ENCODE assay signal across 8 cellular contexts in the genomic region with DNA sequence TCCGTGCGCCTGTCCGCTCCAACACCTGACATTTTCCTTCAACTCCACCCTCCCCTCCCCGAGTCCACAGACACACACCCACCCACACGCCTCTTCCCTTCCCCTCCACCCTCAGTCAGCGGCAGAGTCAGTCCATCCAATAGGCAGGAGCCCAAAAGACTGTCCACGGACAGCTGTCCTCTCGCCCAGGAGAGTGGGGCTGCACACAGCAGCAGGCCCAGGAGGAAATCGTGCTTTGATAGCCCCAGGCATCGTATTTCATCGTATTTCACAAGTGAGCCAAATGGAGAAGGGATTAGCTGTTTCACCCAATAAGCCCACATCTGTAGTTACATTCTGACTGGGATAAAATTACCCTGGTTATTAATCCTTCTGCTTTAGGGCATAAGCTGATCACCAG.
A peak's percentile ranks its signal among the peaks of the same experiment; 100 is the strongest.
DNase-seq lines count a peak whose midpoint lies in the region; ATAC-seq and TF ChIP-seq lines count a peak whose summit lies in the region.

No MANE protein-coding gene starts in this region.

- DNase-seq in SK-N-SH (no peak), T-helper 17 cell (no peak), left ventricle myocardium superior (peak; percentile 56), suprapubic skin (ENCODE audit: low spot score in 2 of 2) (no peak), erythroblast (lab: John Stamatoyannopoulos, UW) (no peak)
- no peak for DNase-seq in stimulated activated CD4-positive, alpha-beta T cell treated with anti-CD3 and anti-CD28 coated beads, Interleukin-4, amount 100 ng/mL, for 24 hours

- POLR2A ChIA-PET in SK-N-SH (lab: Yijun Ruan, JAX): interaction anchor here (1.5 kb wide), 1 partner anchor 21 kb away, joined by 8 read pairs; no protein-coding TSS in a partner anchor

- no peak for ATAC-seq in SK-N-SH treated with all-trans-retinoic acid at 6 μM for 48 hours
- ATAC-seq in T-helper 17 cell: no peak
- ATAC-seq in left ventricle myocardium superior: peak; percentile 25
- ATAC-seq in GM21381 (IDR thresholded peaks at IDR 0.05; ENCODE audit: unreplicated experiment): no peak

- no peaks in the 10 kb centered on the region for H3K9me2 ChIP-seq in SK-N-SH

- TF ChIP-seq POLR2A in suprapubic skin (IDR thresholded peaks at IDR 0.05): no peak
- no peak for TF ChIP-seq POLR2A in erythroblast (IDR thresholded peaks at IDR 0.05; ENCODE audit: low read length)

- CTCF ChIA-PET in SK-N-SH (lab: Yijun Ruan, JAX): interaction anchor here (3.2 kb wide), 1 partner anchor 21 kb away, joined by 15 read pairs; no protein-coding TSS in a partner anchor

- WGBS in SK-N-SH (ENCODE audit: low lambda C conversion rate): 89% methylated on average over 11 of the region's 11 CpGs
- 46% methylated on average over 11 of the region's 11 CpGs for WGBS in suprapubic skin

- H3K36me3 Mint-ChIP-seq in T-helper 17 cell (ENCODE audit: low read depth): no peaks in the 10 kb centered on the region

- TF ChIP-seq CTCF in SK-N-SH (IDR thresholded peaks at IDR 0.05) (no peak), suprapubic skin (IDR thresholded peaks at IDR 0.05) (no peak)

- TF ChIP-seq EP300 in SK-N-SH (IDR thresholded peaks at IDR 0.05; ENCODE audit: borderline replicate concordance in 1 of 2, low read depth in 1 of 2, low read length in 1 of 2) (no peak), suprapubic skin (IDR thresholded peaks at IDR 0.05) (no peak)

- TF ChIP-seq RAD21 in SK-N-SH (IDR thresholded peaks at IDR 0.05; ENCODE audit: low read length): no peak

- intact Hi-C loops in left ventricle myocardium superior (cut with micrococcal nuclease): no loop called here

- peak overlapping the region; percentile 87 for H3K4me3 Mint-ChIP-seq in T-helper 17 cell

- H3K27ac ChIP-seq in SK-N-SH (ENCODE audit: low read depth in 2 of 2, low read length in 1 of 2) (peak overlapping the region; percentile 21 to 71; a peak in 2 of 4 replicates), suprapubic skin (peak overlapping the region; percentile 95)

- peak overlapping the region; percentile 90 for H3K4me2 ChIP-seq in SK-N-SH

- H3K27me3 ChIP-seq in SK-N-SH (ENCODE audit: insufficient read depth) (no peaks in the 10 kb centered on the region), suprapubic skin (no peaks in the 10 kb centered on the region)

- H3F3A ChIP-seq in SK-N-SH (replicated peaks; ENCODE audit: insufficient read depth): no peaks in the 10 kb centered on the region

- no peak overlapping the region for H2AFZ ChIP-seq in SK-N-SH (ENCODE audit: low read depth)

- peaks cover 3% of the 10 kb centered on the region for H3K4me1 Mint-ChIP-seq in T-helper 17 cell

- no peaks in the 10 kb centered on the region for H3K79me2 ChIP-seq in SK-N-SH (ENCODE audit: insufficient read depth)

- peaks cover 6% of the 10 kb centered on the region for H3K27me3 Mint-ChIP-seq in T-helper 17 cell

- no peak overlapping the region for H3K27ac Mint-ChIP-seq in T-helper 17 cell

- peaks cover 4 to 13% of the 10 kb centered on the region in 2 experiments; a peak in 2 of 4 replicates for H3K4me1 ChIP-seq in SK-N-SH (ENCODE audit: control insufficient read depth in 1 of 2, insufficient read depth in 2 of 2, low read depth in 1 of 2, low read length in 1 of 2)
- peaks cover 22% of the 10 kb centered on the region for H3K4me1 ChIP-seq in suprapubic skin

- H3K9ac ChIP-seq in SK-N-SH: 0 out of 2 replicates have a peak overlapping the region, but pooled peaks have one; percentile 81

- H3K4me3 ChIP-seq in SK-N-SH (ENCODE audit: low read depth in 2 of 2, low read length in 1 of 2): peak overlapping the region in 1 of 2 experiments; percentile 72; a peak in 1 of 4 replicates
- peak overlapping the region; percentile 64 for H3K4me3 ChIP-seq in suprapubic skin

- H4K20me1 ChIP-seq in SK-N-SH (ENCODE audit: insufficient read depth): no peaks in the 10 kb centered on the region

- H3K36me3 ChIP-seq in SK-N-SH (replicated peaks in 1 of 2; ENCODE audit: control insufficient read depth in 1 of 2, insufficient read depth in 2 of 2, low read length in 1 of 2) (no peaks in the 10 kb centered on the region), suprapubic skin (no peaks in the 10 kb centered on the region)

- no peaks in the 10 kb centered on the region for H3K9me3 ChIP-seq in SK-N-SH
- no peaks in the 10 kb centered on the region for H3K9me3 ChIP-seq in T-helper 17 cell (ENCODE audit: control insufficient read depth, low read length, poor library complexity, severe bottlenecking)
- H3K9me3 ChIP-seq in suprapubic skin: no peaks in the 10 kb centered on the region

TF ChIP-seq in SK-N-SH, 30 proteins besides CTCF, POLR2A, EP300 and RAD21:
- TF ChIP-seq, protein P1, sequence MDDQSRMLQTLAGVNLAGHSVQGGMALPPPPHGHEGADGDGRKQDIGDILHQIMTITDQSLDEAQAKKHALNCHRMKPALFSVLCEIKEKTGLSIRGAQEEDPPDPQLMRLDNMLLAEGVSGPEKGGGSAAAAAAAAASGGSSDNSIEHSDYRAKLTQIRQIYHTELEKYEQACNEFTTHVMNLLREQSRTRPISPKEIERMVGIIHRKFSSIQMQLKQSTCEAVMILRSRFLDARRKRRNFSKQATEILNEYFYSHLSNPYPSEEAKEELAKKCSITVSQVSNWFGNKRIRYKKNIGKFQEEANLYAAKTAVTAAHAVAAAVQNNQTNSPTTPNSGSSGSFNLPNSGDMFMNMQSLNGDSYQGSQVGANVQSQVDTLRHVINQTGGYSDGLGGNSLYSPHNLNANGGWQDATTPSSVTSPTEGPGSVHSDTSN (IDR thresholded peaks at IDR 0.05): no peak

TF ChIP-seq in SK-N-SH treated with all-trans-retinoic acid at 6 μM for 48 hours, 23 proteins besides CTCF, POLR2A, EP300 and RAD21:
- TF ChIP-seq ZC3H10 (CRISPR knock-in tag; IDR thresholded peaks at IDR 0.05) (no peak), ZNF565 (CRISPR knock-in tag; conservative IDR thresholded peaks at IDR 0.05; ENCODE audit: low read depth) (no peak), SNAI2 (CRISPR knock-in tag; IDR thresholded peaks at IDR 0.05) (no peak), ZFP30 (CRISPR knock-in tag; IDR thresholded peaks at IDR 0.05) (no peak), TCF4 (CRISPR knock-in tag; IDR thresholded peaks at IDR 0.05; ENCODE audit: borderline replicate concordance) (no peak), CREB5 (CRISPR knock-in tag; IDR thresholded peaks at IDR 0.05; ENCODE audit: low read depth) (no peak), ZNF70 (CRISPR knock-in tag; IDR thresholded peaks at IDR 0.05) (no peak), GLIS3 (CRISPR knock-in tag; IDR thresholded peaks at IDR 0.05) (no peak), PPARA (CRISPR knock-in tag; IDR thresholded peaks at IDR 0.05; ENCODE audit: borderline replicate concordance) (no peak), CSDC2 (CRISPR knock-in tag; IDR thresholded peaks at IDR 0.05) (no peak), TOX (CRISPR knock-in tag; IDR thresholded peaks at IDR 0.05; ENCODE audit: borderline replicate concordance) (no peak), ZNF8 (CRISPR knock-in tag; IDR thresholded peaks at IDR 0.05) (no peak), ZFP3 (CRISPR knock-in tag; IDR thresholded peaks at IDR 0.05) (no peak)
- TF ChIP-seq, protein P2, sequence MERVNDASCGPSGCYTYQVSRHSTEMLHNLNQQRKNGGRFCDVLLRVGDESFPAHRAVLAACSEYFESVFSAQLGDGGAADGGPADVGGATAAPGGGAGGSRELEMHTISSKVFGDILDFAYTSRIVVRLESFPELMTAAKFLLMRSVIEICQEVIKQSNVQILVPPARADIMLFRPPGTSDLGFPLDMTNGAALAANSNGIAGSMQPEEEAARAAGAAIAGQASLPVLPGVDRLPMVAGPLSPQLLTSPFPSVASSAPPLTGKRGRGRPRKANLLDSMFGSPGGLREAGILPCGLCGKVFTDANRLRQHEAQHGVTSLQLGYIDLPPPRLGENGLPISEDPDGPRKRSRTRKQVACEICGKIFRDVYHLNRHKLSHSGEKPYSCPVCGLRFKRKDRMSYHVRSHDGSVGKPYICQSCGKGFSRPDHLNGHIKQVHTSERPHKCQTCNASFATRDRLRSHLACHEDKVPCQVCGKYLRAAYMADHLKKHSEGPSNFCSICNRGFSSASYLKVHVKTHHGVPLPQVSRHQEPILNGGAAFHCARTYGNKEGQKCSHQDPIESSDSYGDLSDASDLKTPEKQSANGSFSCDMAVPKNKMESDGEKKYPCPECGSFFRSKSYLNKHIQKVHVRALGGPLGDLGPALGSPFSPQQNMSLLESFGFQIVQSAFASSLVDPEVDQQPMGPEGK (CRISPR knock-in tag; IDR thresholded peaks at IDR 0.05; ENCODE audit: borderline replicate concordance): no peak
- TF ChIP-seq, protein P3, sequence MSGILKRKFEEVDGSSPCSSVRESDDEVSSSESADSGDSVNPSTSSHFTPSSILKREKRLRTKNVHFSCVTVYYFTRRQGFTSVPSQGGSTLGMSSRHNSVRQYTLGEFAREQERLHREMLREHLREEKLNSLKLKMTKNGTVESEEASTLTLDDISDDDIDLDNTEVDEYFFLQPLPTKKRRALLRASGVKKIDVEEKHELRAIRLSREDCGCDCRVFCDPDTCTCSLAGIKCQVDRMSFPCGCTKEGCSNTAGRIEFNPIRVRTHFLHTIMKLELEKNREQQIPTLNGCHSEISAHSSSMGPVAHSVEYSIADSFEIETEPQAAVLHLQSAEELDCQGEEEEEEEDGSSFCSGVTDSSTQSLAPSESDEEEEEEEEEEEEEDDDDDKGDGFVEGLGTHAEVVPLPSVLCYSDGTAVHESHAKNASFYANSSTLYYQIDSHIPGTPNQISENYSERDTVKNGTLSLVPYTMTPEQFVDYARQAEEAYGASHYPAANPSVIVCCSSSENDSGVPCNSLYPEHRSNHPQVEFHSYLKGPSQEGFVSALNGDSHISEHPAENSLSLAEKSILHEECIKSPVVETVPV (CRISPR knock-in tag; IDR thresholded peaks at IDR 0.05): no peak
TF ChIP-seq in SK-N-SH treated with all-trans-retinoic acid at 6 μM for 48 hours: peak in this region for 0.
